In genomic region chr20:4869290-4870193, GRCh38 we compare ENCODE assay signal across 11 cellular contexts. TPM values are rescaled to one million over a fixed set of nuclear protein-coding genes. Genes with fewer than 3 reads are reported as not detected.
A peak's percentile ranks its signal among the peaks of the same experiment; 100 is the strongest.
DNase-seq lines count a peak whose midpoint lies in the region; ATAC-seq, FAIRE-seq and TF ChIP-seq lines count a peak whose summit lies in the region.
"Had no signal": no experiment of that assay in that cellular context is flagged by ENCODE, and none has a peak within 500 bp of the region (broad histone marks: within the 10 kb centered on the region; RNA-seq: fewer than 3 reads in every experiment).

No MANE protein-coding gene starts in this region.

- H3K4me1 ChIP-seq in endothelial cell of umbilical vein (ENCODE audit: control insufficient read depth, extremely low read depth, insufficient read depth, low read length) (no peaks in the 10 kb centered on the region), transverse colon (no peaks in the 10 kb centered on the region), thyroid gland (no peaks in the 10 kb centered on the region)
- H3K4me1 ChIP-seq: heart left ventricle had no signal

- H3K4me3 Mint-ChIP-seq in activated T-cell treated with anti-CD3 and anti-CD28 coated beads, Interleukin-2, amount 50 U/mL, for 4 hours = no peak overlapping the region

- H3K9me1 ChIP-seq in endothelial cell of umbilical vein (replicated peaks; ENCODE audit: control insufficient read depth, extremely low read depth, insufficient read depth, low read length) = no peaks in the 10 kb centered on the region

- no peaks in the 10 kb centered on the region for H3K9me3 ChIP-seq in endothelial cell of umbilical vein (replicated peaks; ENCODE audit: control insufficient read depth, insufficient read depth, low read length)
- H3K9me3 ChIP-seq in transverse colon = no peaks in the 10 kb centered on the region
- no peaks in the 10 kb centered on the region for H3K9me3 ChIP-seq in thyroid gland
- H3K9me3 ChIP-seq: heart left ventricle had no signal

- CTCF ChIA-PET in endothelial cell of umbilical vein (lab: Charles Lee) = no interaction called here

- H3K9me3 Mint-ChIP-seq in activated T-cell treated with anti-CD3 and anti-CD28 coated beads, Interleukin-2, amount 50 U/mL, for 4 hours = no peaks in the 10 kb centered on the region

- H3K27me3 ChIP-seq in endothelial cell of umbilical vein (ENCODE audit: control insufficient read depth in 2 of 2, insufficient read depth in 2 of 2, low read length in 2 of 2) (no peaks in the 10 kb centered on the region), transverse colon (no peaks in the 10 kb centered on the region), thyroid gland (no peaks in the 10 kb centered on the region)
- H3K27me3 ChIP-seq: heart left ventricle had no signal

- BruUV-seq in endothelial cell of umbilical vein (replicated peaks; lab: Mats Ljungman, UMichigan) = no TSS peak

- in situ Hi-C loops in transverse colon (cut with MboI; ENCODE audit: low pct_ligation_motif_present in 1 of 4, low pct_unique_long_range_greater_than_20kb in 1 of 4, low sequenced_read_pairs in 3 of 4) = no loop called here

- no peak overlapping the region for H3K4me2 ChIP-seq in endothelial cell of umbilical vein (ENCODE audit: insufficient read depth, low read length)

- TF ChIP-seq EP300 in transverse colon (IDR thresholded peaks at IDR 0.05; ENCODE audit: low read depth) = no peak

- POLR2A ChIA-PET in endothelial cell of umbilical vein (lab: Charles Lee) = no interaction called here

- no peak for DNase-seq in activated T-cell treated with anti-CD3 and anti-CD28 coated beads, Interleukin-2, amount 50 U/mL, for 4 hours
- no peak for DNase-seq in activated T-cell treated with anti-CD3 and anti-CD28 coated beads, Interleukin-2, amount 50 U/mL, for 48 hours
- peak; percentile 27 for DNase-seq in NCI-H774 (lab: John Stamatoyannopoulos, UW)
- no peak for DNase-seq in endothelial cell of umbilical vein (ENCODE audit: low read depth, low spot score)
- peak; percentile 20 for DNase-seq in transverse colon
- DNase-seq in thyroid gland = no peak
- no peak for DNase-seq in midbrain (lab: John Stamatoyannopoulos, UW)
- no peak for DNase-seq in NCI-H2171 (lab: John Stamatoyannopoulos, UW)
- DNase-seq: heart left ventricle; stimulated activated CD4-positive, alpha-beta T cell treated with anti-CD3 and anti-CD28 coated beads, Interleukin-15, amount 100 ng/mL, for 24 hours had no signal

- H3K4me1 Mint-ChIP-seq in activated T-cell treated with anti-CD3 and anti-CD28 coated beads, Interleukin-2, amount 50 U/mL, for 4 hours (ENCODE audit: low read depth) = peaks cover 15% of the 10 kb centered on the region

- FAIRE-seq in endothelial cell of umbilical vein (lab: Jason Lieb, UNC) = peak; percentile 68
- FAIRE-seq: GM12891 had no signal

- no peaks in the 10 kb centered on the region for H3K27me3 Mint-ChIP-seq in activated T-cell treated with anti-CD3 and anti-CD28 coated beads, Interleukin-2, amount 50 U/mL, for 4 hours (ENCODE audit: low read depth)

- H3K79me2 ChIP-seq in endothelial cell of umbilical vein (ENCODE audit: control insufficient read depth, insufficient read depth, low read length) = no peaks in the 10 kb centered on the region

- H3K27ac ChIP-seq in endothelial cell of umbilical vein (ENCODE audit: insufficient read depth, low read depth, low read length) (no peak overlapping the region), transverse colon (peak overlapping the region in 1 of 4 donors; percentile 21), thyroid gland (no peak overlapping the region)
- H3K27ac ChIP-seq: heart left ventricle had no signal

- no peak for TF ChIP-seq CTCF in endothelial cell of umbilical vein (IDR thresholded peaks at IDR 0.05; ENCODE audit: extremely low read depth in 1 of 2, insufficient read depth in 1 of 2, low read depth in 1 of 2, low read length in 2 of 2)
- TF ChIP-seq CTCF in transverse colon (IDR thresholded peaks at IDR 0.05) = no peak
- TF ChIP-seq CTCF in thyroid gland (IDR thresholded peaks at IDR 0.05) = no peak

- dilution Hi-C loops in endothelial cell of umbilical vein (cut with MboI; ENCODE audit: extremely low pct_ligation_motif_present, low sequenced_read_pairs) = no loop called here

- H3K4me3 ChIP-seq in endothelial cell of umbilical vein (replicated peaks in 1 of 3; ENCODE audit: insufficient read depth in 1 of 3, low read depth in 1 of 3, low read length in 3 of 3) (no peak overlapping the region), transverse colon (peak overlapping the region in 1 of 4 donors; percentile 10), thyroid gland (replicated peaks in 1 of 3) (no peak overlapping the region)
- H3K4me3 ChIP-seq: heart left ventricle had no signal

- no peak overlapping the region for H3K9ac ChIP-seq in endothelial cell of umbilical vein (replicated peaks; ENCODE audit: extremely low read depth, insufficient read depth, low read length)

- 37 to 56% methylated on average over 7 to 20 of the region's 20 CpGs for WGBS in transverse colon (ENCODE audit: low coverage in 1 of 2), 2 donors
- 86 to 87% methylated on average over 16 to 20 of the region's 20 CpGs for WGBS in thyroid gland, 2 donors

- H3K36me3 ChIP-seq in endothelial cell of umbilical vein (ENCODE audit: control insufficient read depth in 2 of 2, extremely low read depth in 1 of 2, insufficient read depth in 2 of 2, low read length in 2 of 2) (peaks cover 0 to 15% of the 10 kb centered on the region in 2 experiments), transverse colon (peaks cover 0 to 6% (median 0%) of the 10 kb centered on the region in 4 donors), thyroid gland (peaks cover 16 to 19% of the 10 kb centered on the region in 2 donors)

- H3K36me3 Mint-ChIP-seq in activated T-cell treated with anti-CD3 and anti-CD28 coated beads, Interleukin-2, amount 50 U/mL, for 4 hours (ENCODE audit: insufficient read depth) = peaks cover 34% of the 10 kb centered on the region

- intact Hi-C loops in endothelial cell of umbilical vein (cut with micrococcal nuclease) = no loop called here
- intact Hi-C loops in transverse colon (cut with DNase I; ENCODE audit: low total_unique reads) = no loop called here
- intact Hi-C loops in thyroid gland (cut with DNase I) = no loop called here

- ATAC-seq in activated T-cell treated with anti-CD3 and anti-CD28 coated beads, Interleukin-2, amount 50 U/mL, for 4 hours = peak; percentile 35 to 57

- H4K20me1 ChIP-seq in endothelial cell of umbilical vein (replicated peaks; ENCODE audit: control insufficient read depth, extremely low read depth, insufficient read depth, low read length) = no peaks in the 10 kb centered on the region

- TF ChIP-seq POLR2A in endothelial cell of umbilical vein (IDR thresholded peaks at IDR 0.05; ENCODE audit: low read depth, low read length) (no peak), transverse colon (IDR thresholded peaks at IDR 0.05) (no peak), thyroid gland (IDR thresholded peaks at IDR 0.05) (no peak)

- H2AFZ ChIP-seq in endothelial cell of umbilical vein (ENCODE audit: low read depth, low read length) = no peak overlapping the region

TF ChIP-seq in endothelial cell of umbilical vein, 7 proteins besides CTCF, POLR2A, EP300 and RAD21:
- no peak for TF ChIP-seq GATA2 (IDR thresholded peaks at IDR 0.05; ENCODE audit: insufficient read depth, insufficient read length, low read depth, low read length)
- TF ChIP-seq JUN (IDR thresholded peaks at IDR 0.05; ENCODE audit: borderline replicate concordance, insufficient read depth, insufficient read length, low read depth) = no peak
- no peak for TF ChIP-seq POLR2AphosphoS5 (IDR thresholded peaks at IDR 0.05; ENCODE audit: insufficient read depth, low read depth, low read length)
- TF ChIP-seq FOS (IDR thresholded peaks at IDR 0.05; ENCODE audit: borderline replicate concordance, insufficient read depth, low read length) = no peak
- TF ChIP-seq MYC (IDR thresholded peaks at IDR 0.05; ENCODE audit: low read depth, low read length) = no peak

RNA-seq across cellular contexts. Expression of gene RASSF2, which starts 46.1 kb away (rescaled TPM):
- total RNA-seq in activated T-cell treated with anti-CD3 and anti-CD28 coated beads, Interleukin-2, amount 50 U/mL, for 4 hours = 10 to 100 TPM; 17.1 to 19.8 (median 18.4) TPM
- total RNA-seq in endothelial cell of umbilical vein (38.6 and 44.7 TPM in 2 replicates), transverse colon (10 to 100 TPM in 3 of 4 donors, 1 to 10 TPM in 1; 6.6 to 15.3 (median 11.7) TPM), thyroid gland (10 to 100 TPM in 1 of 4 donors, 1 to 10 TPM in 3; 5.7 to 13.2 (median 8.8) TPM)
- 18.5 and 21.0 TPM in 2 replicates for polyA plus RNA-seq in endothelial cell of umbilical vein
- 19.6 and 20.5 TPM in 2 replicates for polyA plus RNA-seq in endothelial cell of umbilical vein (2011; cell fraction: cytosol; rRNA removed)
- polyA plus RNA-seq in endothelial cell of umbilical vein (2011; cell fraction: nucleus; rRNA removed) = 22.9 and 23.2 TPM in 2 replicates
- polyA plus RNA-seq in endothelial cell of umbilical vein (2012) = 12.7 and 16.3 TPM in 2 replicates
- polyA minus RNA-seq in endothelial cell of umbilical vein = 37.4 TPM in 2 replicates
- not detected for polyA minus RNA-seq in endothelial cell of umbilical vein (2011; cell fraction: cytosol; rRNA and poly(A)+ RNA removed)
- polyA minus RNA-seq in endothelial cell of umbilical vein (2011; cell fraction: nucleus; rRNA and poly(A)+ RNA removed) = 11.8 and 17.1 TPM in 2 replicates

Comparison
In these comparisons a context has a peak if more than half of its experiments do, and no peak if none do; other contexts are left out.
1. DNase-seq: peak in NCI-H774 (single experiment) and transverse colon (single experiment); none in activated T-cell treated with anti-CD3 and anti-CD28 coated beads, Interleukin-2, amount 50 U/mL, for 4 hours (single experiment), activated T-cell treated with anti-CD3 and anti-CD28 coated beads, Interleukin-2, amount 50 U/mL, for 48 hours (0 of 2), endothelial cell of umbilical vein (single experiment), thyroid gland (0 of 2), midbrain (single experiment) and NCI-H2171 (single experiment).